ENCODE assay signal across 21 cellular contexts in the genomic region with DNA sequence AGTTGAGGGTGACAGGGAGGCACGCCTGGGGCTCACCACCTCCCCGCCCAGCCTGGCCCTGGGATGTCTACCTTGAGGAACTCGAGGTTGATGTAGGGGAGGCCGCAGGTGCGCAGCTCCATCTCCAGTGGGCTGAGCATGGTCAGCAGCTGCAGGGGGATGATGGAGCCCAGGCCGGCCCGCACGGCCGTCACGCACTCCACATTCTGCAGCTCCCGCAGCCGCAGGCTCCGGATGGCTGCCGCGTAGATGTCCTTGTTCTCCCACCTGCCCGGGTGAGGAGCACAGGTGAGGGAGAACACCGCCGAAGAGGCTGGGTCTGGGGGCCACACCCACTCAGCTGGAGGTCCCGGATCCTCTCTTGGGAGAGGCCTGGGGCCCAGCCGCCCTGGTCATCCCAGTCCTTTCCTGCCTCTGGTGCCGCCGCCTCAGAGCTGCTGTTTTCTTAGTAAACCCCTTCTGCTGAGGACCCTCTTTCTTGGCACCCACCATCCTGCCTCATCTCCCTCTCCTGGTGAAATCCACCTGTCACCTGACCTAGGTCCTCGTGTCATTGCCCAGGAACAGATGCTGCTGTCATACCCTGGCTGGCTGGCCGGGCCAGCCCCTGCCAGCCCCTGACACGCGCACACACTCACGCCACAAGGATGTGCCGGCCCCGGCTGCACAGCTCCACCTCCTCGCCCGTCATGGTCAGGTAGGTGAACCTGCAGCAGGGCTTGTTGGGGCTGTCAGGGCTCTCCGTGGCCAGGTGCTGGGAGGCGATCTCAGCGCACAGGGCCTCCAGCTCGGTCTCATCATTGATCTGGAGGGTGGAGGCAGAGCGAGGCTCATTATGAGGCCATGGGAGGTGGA.
"Had no signal": no experiment of that assay in that cellular context is flagged by ENCODE, and none has a peak within 500 bp of the region (broad histone marks: within the 10 kb centered on the region; RNA-seq: fewer than 3 reads in every experiment).

No MANE protein-coding gene starts in this region.

- DNase-seq: activated T-cell treated with anti-CD3 and anti-CD28 coated beads, Interleukin-2, amount 50 U/mL, for 1 hour; adrenal gland; erythroblast; foreskin fibroblast; heart right ventricle; left colon; naive thymus-derived CD4-positive, alpha-beta T cell; stimulated activated CD4-positive, alpha-beta T cell treated with anti-CD3 and anti-CD28 coated beads, Interleukin-1b, Interleukin-23, amount 100 ng/mL, for 48 hours; stomach; T1000; testis had no signal

- H3K27ac Mint-ChIP-seq: activated naive CD8-positive, alpha-beta T cell; progenitor cell of endocrine pancreas; WTC11 had no signal

- H3K27me3 ChIP-seq: adrenal gland, breast epithelium, heart right ventricle, stomach, testis, upper lobe of left lung had no signal

- H3K4me3 Mint-ChIP-seq: activated naive CD8-positive, alpha-beta T cell; activated T-helper 17 cell treated with anti-CD3 and anti-CD28 coated beads, Interleukin-2, amount 50 U/mL, for 72 hours; central memory CD8-positive, alpha-beta T cell; naive thymus-derived CD4-positive, alpha-beta T cell; neural crest cell; WTC11 had no signal

- H3K27ac ChIP-seq: adrenal gland, breast epithelium, coronary artery, heart right ventricle, stomach, testis, upper lobe of left lung had no signal

- H3K9me3 Mint-ChIP-seq: activated T-helper 17 cell treated with anti-CD3 and anti-CD28 coated beads, Interleukin-2, amount 50 U/mL, for 72 hours; central memory CD8-positive, alpha-beta T cell; neural crest cell; WTC11 had no signal

- H3K9me3 ChIP-seq: adrenal gland, testis, upper lobe of left lung had no signal

- ATAC-seq: activated T-helper 17 cell treated with anti-CD3 and anti-CD28 coated beads, Interleukin-2, amount 50 U/mL, for 72 hours; heart right ventricle; left colon; naive thymus-derived CD4-positive, alpha-beta T cell had no signal

- H3K4me1 Mint-ChIP-seq: activated T-helper 17 cell treated with anti-CD3 and anti-CD28 coated beads, Interleukin-2, amount 50 U/mL, for 72 hours; neural crest cell; WTC11 had no signal

- H3K4me1 ChIP-seq: adrenal gland, breast epithelium, stomach, testis, upper lobe of left lung had no signal

- H3K4me3 ChIP-seq: adrenal gland, breast epithelium, coronary artery, heart right ventricle, lung, stomach, testis, upper lobe of left lung had no signal

- H3K27me3 Mint-ChIP-seq: activated naive CD8-positive, alpha-beta T cell; activated T-helper 17 cell treated with anti-CD3 and anti-CD28 coated beads, Interleukin-2, amount 50 U/mL, for 72 hours; central memory CD8-positive, alpha-beta T cell; naive thymus-derived CD4-positive, alpha-beta T cell; progenitor cell of endocrine pancreas had no signal
